In genomic region chr2:234823877-234824376, GRCh38 we compare ENCODE assay signal across 9 cellular contexts.
DNase-seq lines count a peak whose midpoint lies in the region; ATAC-seq, FAIRE-seq and TF ChIP-seq lines count a peak whose summit lies in the region.
"Had no signal": no experiment of that assay in that cellular context is flagged by ENCODE, and none has a peak within 500 bp of the region (broad histone marks: within the 10 kb centered on the region; RNA-seq: fewer than 3 reads in every experiment).

No MANE protein-coding gene starts in this region.

- TF ChIP-seq CTCF in astrocyte (IDR thresholded peaks at IDR 0.05; ENCODE audit: insufficient read depth, low read depth, low read length), result no peak
- TF ChIP-seq CTCF in transverse colon (IDR thresholded peaks at IDR 0.05), result no peak

- H3K36me3 Mint-ChIP-seq in astrocyte (ENCODE audit: low read depth, unreplicated experiment) (no peaks in the 10 kb centered on the region), immature natural killer cell (no peaks in the 10 kb centered on the region)

- H3K9me2 ChIP-seq in GM23248 (ENCODE audit: insufficient read depth), result no peaks in the 10 kb centered on the region

- H3F3A ChIP-seq in GM23248 (ENCODE audit: insufficient read depth), result peaks cover 31% of the 10 kb centered on the region

- DNase-seq in GM23248 (peak; percentile 98), astrocyte (ENCODE audit: low read depth) (peak; percentile 100), left ventricle myocardium superior (no peak), skeletal muscle cell (ENCODE audit: low read depth) (peak; percentile 97), transverse colon (no peak), immature natural killer cell (no peak)
- DNase-seq: activated effector memory CD4-positive, alpha-beta T cell treated with anti-CD3 and anti-CD28 coated beads, Interleukin-2, amount 50 U/mL, for 16 hours had no signal

- TF ChIP-seq EP300 in transverse colon (IDR thresholded peaks at IDR 0.05; ENCODE audit: low read depth), result no peak

- no peak overlapping the region for H3K4me3 Mint-ChIP-seq in astrocyte (ENCODE audit: unreplicated experiment)
- no peak overlapping the region for H3K4me3 Mint-ChIP-seq in immature natural killer cell

- ATAC-seq in left ventricle myocardium superior (peak; percentile 91), GM21825 (IDR thresholded peaks at IDR 0.05; ENCODE audit: unreplicated experiment) (no peak), HG03095 (IDR thresholded peaks at IDR 0.05; ENCODE audit: unreplicated experiment) (no peak)

- intact Hi-C loops in left ventricle myocardium superior (cut with micrococcal nuclease), result no loop called here
- intact Hi-C loops in transverse colon (cut with DNase I; ENCODE audit: low total_unique reads), result no loop called here

- peak overlapping the region; percentile 80 for H3K27ac ChIP-seq in GM23248
- peak overlapping the region; percentile 96 for H3K27ac ChIP-seq in astrocyte (ENCODE audit: low read depth, low read length)
- peak overlapping the region in 2 of 4 donors; percentile 2 to 25 for H3K27ac ChIP-seq in transverse colon

- no peak overlapping the region for H3K27ac Mint-ChIP-seq in astrocyte (ENCODE audit: unreplicated experiment)
- no peak overlapping the region for H3K27ac Mint-ChIP-seq in immature natural killer cell

- H3K9ac ChIP-seq in GM23248 (peak overlapping the region; percentile 27; the same call in 1 of the 2 replicates), astrocyte (ENCODE audit: low read length) (peak overlapping the region; percentile 68)

- H3K4me1 Mint-ChIP-seq in astrocyte (ENCODE audit: low read depth, unreplicated experiment), result peaks cover 20% of the 10 kb centered on the region
- H3K4me1 Mint-ChIP-seq in immature natural killer cell, result no peaks in the 10 kb centered on the region

- no peak for TF ChIP-seq POLR2A in transverse colon (IDR thresholded peaks at IDR 0.05)

- H3K9me3 ChIP-seq in GM23248 (ENCODE audit: low read depth) (no peaks in the 10 kb centered on the region), astrocyte (ENCODE audit: insufficient read depth, low read depth, low read length) (no peaks in the 10 kb centered on the region), transverse colon (no peaks in the 10 kb centered on the region)

- 0 to 4% methylated on average over 2 of the region's 2 CpGs for WGBS in GM23248 (ENCODE audit: low coverage in 1 of 2, low lambda C conversion rate in 2 of 2, missing lambda C conversion rate in 2 of 2), 2 experiments
- WGBS in transverse colon (ENCODE audit: low coverage in 1 of 2), 2 donors, result 58 to 80% methylated on average over 1 to 2 of the region's 2 CpGs

- H3K4me1 ChIP-seq in GM23248 (ENCODE audit: insufficient read depth) (peaks cover 36% of the 10 kb centered on the region), astrocyte (ENCODE audit: insufficient read depth, low read length) (peaks cover 20% of the 10 kb centered on the region), transverse colon (no peaks in the 10 kb centered on the region)

- no peaks in the 10 kb centered on the region for H3K9me3 Mint-ChIP-seq in astrocyte (ENCODE audit: unreplicated experiment)
- no peaks in the 10 kb centered on the region for H3K9me3 Mint-ChIP-seq in immature natural killer cell

- no peaks in the 10 kb centered on the region for H3K27me3 ChIP-seq in GM23248 (replicated peaks; ENCODE audit: insufficient read depth)
- H3K27me3 ChIP-seq in astrocyte (ENCODE audit: insufficient read depth, low read length), result no peaks in the 10 kb centered on the region
- no peaks in the 10 kb centered on the region for H3K27me3 ChIP-seq in transverse colon

- peak; percentile 98 for FAIRE-seq in astrocyte (lab: Jason Lieb, UNC)

- H3K79me2 ChIP-seq in GM23248 (ENCODE audit: insufficient read depth) (no peaks in the 10 kb centered on the region), astrocyte (ENCODE audit: insufficient read depth, low read length) (no peaks in the 10 kb centered on the region)

- no peaks in the 10 kb centered on the region for H4K20me1 ChIP-seq in GM23248 (ENCODE audit: insufficient read depth)
- H4K20me1 ChIP-seq in astrocyte (ENCODE audit: insufficient read depth, low read length), result no peaks in the 10 kb centered on the region

- H3K36me3 ChIP-seq in GM23248 (ENCODE audit: low read depth), result no peaks in the 10 kb centered on the region
- no peaks in the 10 kb centered on the region for H3K36me3 ChIP-seq in astrocyte (ENCODE audit: insufficient read depth, low read length)
- no peaks in the 10 kb centered on the region for H3K36me3 ChIP-seq in transverse colon

- H2AFZ ChIP-seq in GM23248 (no peak overlapping the region), astrocyte (ENCODE audit: low read depth, low read length) (no peak overlapping the region)

- no peaks in the 10 kb centered on the region for H3K27me3 Mint-ChIP-seq in astrocyte (ENCODE audit: low read depth, unreplicated experiment)
- H3K27me3 Mint-ChIP-seq in immature natural killer cell (ENCODE audit: low read depth in 3 of 3), result peaks cover 1 to 8% (median 7%) of the 10 kb centered on the region in 3 donors

- in situ Hi-C loops in GM23248 (cut with MboI), result no loop called here
- in situ Hi-C loops in transverse colon (cut with MboI; ENCODE audit: low pct_ligation_motif_present in 1 of 4, low pct_unique_long_range_greater_than_20kb in 1 of 4, low sequenced_read_pairs in 3 of 4), result no loop called here

- H3K4me3 ChIP-seq in GM23248 (peak overlapping the region; percentile 13; the same call in 1 of the 2 replicates), astrocyte (ENCODE audit: insufficient read depth, low read depth, low read length) (no peak overlapping the region), skeletal muscle cell (ENCODE audit: low read depth, low read length) (no peak overlapping the region), transverse colon (no peak overlapping the region)

- H3K4me2 ChIP-seq in GM23248 (ENCODE audit: unreplicated experiment) (peak overlapping the region; percentile 66), astrocyte (ENCODE audit: low read length) (peak overlapping the region; percentile 64)

Comparison
In these comparisons a context has a peak if more than half of its experiments do, and no peak if none do; other contexts are left out.
1. DNase-seq: peak in GM23248 (single experiment), astrocyte (single experiment) and skeletal muscle cell (single experiment); none in left ventricle myocardium superior (single experiment), transverse colon (single experiment) and immature natural killer cell (0 of 3).